18 cellular contexts compared by ENCODE assay signal in genomic region chr3:44041726-44042125, GRCh38.
"Had no signal": no experiment of that assay in that cellular context is flagged by ENCODE, and none has a peak within 500 bp of the region (broad histone marks: within the 10 kb centered on the region; RNA-seq: fewer than 3 reads in every experiment).

No MANE protein-coding gene starts in this region.

- DNase-seq: dermis blood vessel endothelial cell; effector CD4-positive, alpha-beta T cell; endodermal cell; erythroblast; foreskin keratinocyte; immature natural killer cell; left ventricle myocardium inferior; lower lobe of right lung; mesenchymal stem cell; midbrain; nucleus accumbens; ovary; right cardiac atrium; small intestine; stimulated activated CD4-positive, alpha-beta T cell treated with anti-CD3 and anti-CD28 coated beads, Interleukin-12 subunit alpha, Interleukin-12 subunit beta, amount 100 ng/mL, for 4 hours; stimulated activated naive CD8-positive, alpha-beta T cell treated with anti-CD3 and anti-CD28 coated beads, Interleukin-15, Interleukin-2, amounts not matched to agents 100 U/mL and 50 U/mL, for 24 hours; thyroid gland; uterus had no signal

- ATAC-seq: foreskin keratinocyte; lower lobe of right lung; right cardiac atrium; stimulated activated naive CD8-positive, alpha-beta T cell treated with anti-CD3 and anti-CD28 coated beads, Interleukin-15, Interleukin-2, amounts not matched to agents 100 U/mL and 50 U/mL, for 24 hours had no signal
